Comparison of ENCODE assay signal across 13 cellular contexts in genomic region chr11:133921513-133921912, GRCh38. TPM values are rescaled to one million over a fixed set of nuclear protein-coding genes. Genes with fewer than 3 reads are reported as not detected.
DNase-seq lines count a peak whose midpoint lies in the region; ATAC-seq lines count a peak whose summit lies in the region.
"Had no signal": no experiment of that assay in that cellular context is flagged by ENCODE, and none has a peak within 500 bp of the region (broad histone marks: within the 10 kb centered on the region; RNA-seq: fewer than 3 reads in every experiment).

No MANE protein-coding gene starts in this region.

- no peak for DNase-seq in activated naive CD4-positive, alpha-beta T cell treated with anti-CD3 and anti-CD28 coated beads, Interleukin-2, amount 10 ng/mL, durations not matched to agents 7 days and 5 days
- DNase-seq in activated naive CD4-positive, alpha-beta T cell treated with Interleukin-2 at 50 U/mL for 16 hours, result no peak
- no peak for DNase-seq in CD4-positive, alpha-beta memory T cell
- DNase-seq in activated CD8-positive, alpha-beta T cell treated with anti-CD3 and anti-CD28 coated beads, Interleukin-2, amount 10 ng/mL, durations not matched to agents 7 days and 5 days, result no peak
- DNase-seq in putamen (ENCODE audit: low spot score) (peak; percentile 69), DMS153 treated with DMSO at 0.1 percent for 48 hours (lab: John Stamatoyannopoulos, UW; ENCODE audit: unreplicated experiment) (no peak), dermis blood vessel endothelial cell (no peak)
- DNase-seq: ACHN; CD4-positive, CD25-positive, alpha-beta regulatory T cell; DMS53; GF-D8 had no signal

- no peaks in the 10 kb centered on the region for H3K27me3 Mint-ChIP-seq in activated naive CD4-positive, alpha-beta T cell treated with anti-CD3 and anti-CD28 coated beads, Interleukin-2, amount 10 ng/mL, durations not matched to agents 7 days and 5 days
- no peaks in the 10 kb centered on the region for H3K27me3 Mint-ChIP-seq in CD4-positive, alpha-beta memory T cell
- H3K27me3 Mint-ChIP-seq in activated CD8-positive, alpha-beta T cell treated with anti-CD3 and anti-CD28 coated beads, Interleukin-2, amount 10 ng/mL, durations not matched to agents 7 days and 5 days (ENCODE audit: low read depth), result no peaks in the 10 kb centered on the region
- H3K27me3 Mint-ChIP-seq: CD4-positive, CD25-positive, alpha-beta regulatory T cell had no signal

- intact Hi-C loops in CD4-positive, alpha-beta memory T cell (cut with micrococcal nuclease), result no loop called here

- H3K4me1 Mint-ChIP-seq in activated naive CD4-positive, alpha-beta T cell treated with anti-CD3 and anti-CD28 coated beads, Interleukin-2, amount 10 ng/mL, durations not matched to agents 7 days and 5 days, result peaks cover 26% of the 10 kb centered on the region
- peaks cover 0 to 4% (median 4%) of the 10 kb centered on the region in 4 donors for H3K4me1 Mint-ChIP-seq in CD4-positive, alpha-beta memory T cell
- no peaks in the 10 kb centered on the region for H3K4me1 Mint-ChIP-seq in activated CD8-positive, alpha-beta T cell treated with anti-CD3 and anti-CD28 coated beads, Interleukin-2, amount 10 ng/mL, durations not matched to agents 7 days and 5 days (ENCODE audit: low read depth)

- H3K27me3 ChIP-seq in CD4-positive, alpha-beta memory T cell (ENCODE audit: insufficient read depth, low read length), result no peaks in the 10 kb centered on the region
- H3K27me3 ChIP-seq: BLaER1 treated with 17β-estradiol and CSF1 and Interleukin-3, amounts not matched to agents 10 nM and 100 nM had no signal

- no peaks in the 10 kb centered on the region for H3K9me3 ChIP-seq in CD4-positive, alpha-beta memory T cell (ENCODE audit: control insufficient read depth in 1 of 2, low read length in 2 of 2)
- H3K9me3 ChIP-seq: BLaER1 treated with 17β-estradiol and CSF1 and Interleukin-3, amounts not matched to agents 10 nM and 100 nM; HAP-1 had no signal

- CTCF ChIA-PET in activated naive CD4-positive, alpha-beta T cell treated with anti-CD3 and anti-CD28 coated beads, Interleukin-2, amount 10 ng/mL, durations not matched to agents 7 days and 5 days (lab: Charles Lee), result interaction anchor here (1.9 kb wide), 1 partner anchor 177 kb away, joined by 5 read pairs; no protein-coding TSS in a partner anchor
- CTCF ChIA-PET in CD4-positive, alpha-beta memory T cell (lab: Charles Lee; ENCODE audit: partially characterized antibody), result no interaction called here
- CTCF ChIA-PET in activated CD8-positive, alpha-beta T cell treated with anti-CD3 and anti-CD28 coated beads, Interleukin-2, amount 10 ng/mL, durations not matched to agents 7 days and 5 days (lab: Charles Lee), result interaction anchor here (1.3 kb wide), 1 partner anchor 10 kb away, joined by 3 read pairs; no protein-coding TSS in a partner anchor

- H3K27ac ChIP-seq in CD4-positive, alpha-beta memory T cell (ENCODE audit: low read depth, low read length), result no peak overlapping the region
- H3K27ac ChIP-seq: BLaER1 treated with 17β-estradiol and CSF1 and Interleukin-3, amounts not matched to agents 10 nM and 100 nM had no signal

- no peaks in the 10 kb centered on the region for H3K4me1 ChIP-seq in CD4-positive, alpha-beta memory T cell (ENCODE audit: insufficient read depth, low read length)
- H3K4me1 ChIP-seq: HAP-1 had no signal

- peak overlapping the region; percentile 0 for H3K27ac Mint-ChIP-seq in activated naive CD4-positive, alpha-beta T cell treated with anti-CD3 and anti-CD28 coated beads, Interleukin-2, amount 10 ng/mL, durations not matched to agents 7 days and 5 days
- H3K27ac Mint-ChIP-seq in CD4-positive, alpha-beta memory T cell, result no peak overlapping the region
- H3K27ac Mint-ChIP-seq in activated CD8-positive, alpha-beta T cell treated with anti-CD3 and anti-CD28 coated beads, Interleukin-2, amount 10 ng/mL, durations not matched to agents 7 days and 5 days, result peak overlapping the region; percentile 13

- no peak overlapping the region for H3K4me3 ChIP-seq in CD4-positive, alpha-beta memory T cell (ENCODE audit: low read length in 2 of 2)
- H3K4me3 ChIP-seq: BLaER1 treated with 17β-estradiol and CSF1 and Interleukin-3, amounts not matched to agents 10 nM and 100 nM; HAP-1 had no signal

- peaks cover 15% of the 10 kb centered on the region for H3K36me3 ChIP-seq in CD4-positive, alpha-beta memory T cell (ENCODE audit: insufficient read depth, low read length)
- H3K36me3 ChIP-seq: BLaER1 treated with 17β-estradiol and CSF1 and Interleukin-3, amounts not matched to agents 10 nM and 100 nM; HAP-1 had no signal

- peaks cover 42% of the 10 kb centered on the region for H3K36me3 Mint-ChIP-seq in activated naive CD4-positive, alpha-beta T cell treated with anti-CD3 and anti-CD28 coated beads, Interleukin-2, amount 10 ng/mL, durations not matched to agents 7 days and 5 days
- H3K36me3 Mint-ChIP-seq in CD4-positive, alpha-beta memory T cell, result peaks cover 32 to 36% of the 10 kb centered on the region in 2 donors
- H3K36me3 Mint-ChIP-seq in activated CD8-positive, alpha-beta T cell treated with anti-CD3 and anti-CD28 coated beads, Interleukin-2, amount 10 ng/mL, durations not matched to agents 7 days and 5 days (ENCODE audit: low read depth), result peaks cover 53% of the 10 kb centered on the region

- H3K9me3 Mint-ChIP-seq in activated naive CD4-positive, alpha-beta T cell treated with anti-CD3 and anti-CD28 coated beads, Interleukin-2, amount 10 ng/mL, durations not matched to agents 7 days and 5 days, result no peaks in the 10 kb centered on the region
- peaks cover 0 to 2% (median 0%) of the 10 kb centered on the region in 8 donors for H3K9me3 Mint-ChIP-seq in CD4-positive, alpha-beta memory T cell
- H3K9me3 Mint-ChIP-seq in activated CD8-positive, alpha-beta T cell treated with anti-CD3 and anti-CD28 coated beads, Interleukin-2, amount 10 ng/mL, durations not matched to agents 7 days and 5 days (ENCODE audit: insufficient read depth), result no peaks in the 10 kb centered on the region

- no peak for ATAC-seq in activated CD8-positive, alpha-beta T cell treated with anti-CD3 and anti-CD28 coated beads, Interleukin-2, amount 10 ng/mL, durations not matched to agents 7 days and 5 days

- POLR2A ChIA-PET in CD4-positive, alpha-beta memory T cell (lab: Charles Lee; ENCODE audit: partially characterized antibody), result no interaction called here
- POLR2A ChIA-PET in activated CD8-positive, alpha-beta T cell treated with anti-CD3 and anti-CD28 coated beads, Interleukin-2, amount 10 ng/mL, durations not matched to agents 7 days and 5 days (lab: Charles Lee), result no interaction called here

- no peak overlapping the region for H3K4me3 Mint-ChIP-seq in activated naive CD4-positive, alpha-beta T cell treated with anti-CD3 and anti-CD28 coated beads, Interleukin-2, amount 10 ng/mL, durations not matched to agents 7 days and 5 days
- H3K4me3 Mint-ChIP-seq in CD4-positive, alpha-beta memory T cell, result peak overlapping the region in 5 of 8 donors; percentile 23 to 37 (median 34)
- no peak overlapping the region for H3K4me3 Mint-ChIP-seq in activated CD8-positive, alpha-beta T cell treated with anti-CD3 and anti-CD28 coated beads, Interleukin-2, amount 10 ng/mL, durations not matched to agents 7 days and 5 days

RNA-seq across cellular contexts. Expression of gene IGSF9B, which starts 35.3 kb away (rescaled TPM):
- 10 to 100 TPM; 36.0 to 38.6 TPM for total RNA-seq in CD4-positive, alpha-beta memory T cell
- polyA plus RNA-seq in CD4-positive, alpha-beta memory T cell, result 1 to 10 TPM in 1 of 2 donors, under 1 TPM in 1; 0.59 to 2.5 TPM
- total RNA-seq in activated CD8-positive, alpha-beta T cell treated with anti-CD3 and anti-CD28 coated beads, Interleukin-2, amount 10 ng/mL, durations not matched to agents 7 days and 5 days, result 100 to 1,000 TPM in 1 of 2 experiments, 10 to 100 TPM in 1; 96.3 to 118 TPM
- 0.05 and 0.17 TPM in 2 replicates for total RNA-seq in dermis blood vessel endothelial cell

Comparison
In these comparisons a context has a peak if more than half of its experiments do, and no peak if none do; other contexts are left out.
1. H3K27ac Mint-ChIP-seq: peak in activated naive CD4-positive, alpha-beta T cell treated with anti-CD3 and anti-CD28 coated beads, Interleukin-2, amount 10 ng/mL, durations not matched to agents 7 days and 5 days (single experiment) and activated CD8-positive, alpha-beta T cell treated with anti-CD3 and anti-CD28 coated beads, Interleukin-2, amount 10 ng/mL, durations not matched to agents 7 days and 5 days (single experiment); none in CD4-positive, alpha-beta memory T cell (0 of 7).
2. H3K4me3 Mint-ChIP-seq: peak in CD4-positive, alpha-beta memory T cell (5 of 8); none in activated naive CD4-positive, alpha-beta T cell treated with anti-CD3 and anti-CD28 coated beads, Interleukin-2, amount 10 ng/mL, durations not matched to agents 7 days and 5 days (single experiment) and activated CD8-positive, alpha-beta T cell treated with anti-CD3 and anti-CD28 coated beads, Interleukin-2, amount 10 ng/mL, durations not matched to agents 7 days and 5 days (single experiment).
3. RNA of gene IGSF9B, which starts 35.3 kb away (total RNA-seq): 96.3 to 118 TPM in activated CD8-positive, alpha-beta T cell treated with anti-CD3 and anti-CD28 coated beads, Interleukin-2, amount 10 ng/mL, durations not matched to agents 7 days and 5 days and 36.0 to 38.6 TPM in CD4-positive, alpha-beta memory T cell; 0.05 to 0.17 TPM in dermis blood vessel endothelial cell; every median in the first group is over 10 times any median in the second.